Comparison of ENCODE assay signal across 31 cellular contexts in genomic region chr21:21673959-21674358, GRCh38.
"Had no signal": no experiment of that assay in that cellular context is flagged by ENCODE, and none has a peak within 500 bp of the region (broad histone marks: within the 10 kb centered on the region; RNA-seq: fewer than 3 reads in every experiment).

No MANE protein-coding gene starts in this region.

- H3K27me3 ChIP-seq: adrenal gland, body of pancreas, brain microvascular endothelial cell, breast epithelium had no signal

- H3K4me3 ChIP-seq: adrenal gland, body of pancreas, breast epithelium had no signal

- H3K9me3 ChIP-seq: adrenal gland, body of pancreas had no signal

- DNase-seq: activated B cell treated with CpG ODN at 0.5 μM for 24 hours; activated CD4-positive, alpha-beta memory T cell treated with anti-CD3 and anti-CD28 coated beads for 36 hours; activated CD4-positive, alpha-beta T cell treated with anti-CD3 and anti-CD28 coated beads for 4 hours; activated CD4-positive, alpha-beta T cell treated with anti-CD3 and anti-CD28 coated beads, Interleukin-2, amount 10 ng/mL, durations not matched to agents 24 days and 14 days; activated CD4-positive, alpha-beta T cell treated with anti-CD3 and anti-CD28 coated beads, Interleukin-2, amount 50 U/mL, for 1 hour; activated CD4-positive, alpha-beta T cell treated with anti-CD3 and anti-CD28 coated beads, Interleukin-2, amount 50 U/mL, for 4 hours; activated CD4-positive, CD25-positive, alpha-beta regulatory T cell treated with anti-CD3 and anti-CD28 coated beads, Interleukin-2, amount 50 U/mL, for 72 hours; activated CD8-positive, alpha-beta memory T cell treated with anti-CD3 and anti-CD28 coated beads, Interleukin-2, amount 50 U/mL, for 4 hours; activated effector memory CD4-positive, alpha-beta T cell treated with anti-CD3 and anti-CD28 coated beads, Interleukin-2, amount 50 U/mL, for 16 hours; activated gamma-delta T cell treated with Interleukin-2 at 50 U/mL for 16 hours; activated naive CD4-positive, alpha-beta T cell; activated naive CD4-positive, alpha-beta T cell treated with anti-CD3 and anti-CD28 coated beads for 36 hours; activated naive CD4-positive, alpha-beta T cell treated with anti-CD3 and anti-CD28 coated beads, Interleukin-2, amount 50 U/mL, for 16 hours; activated naive CD8-positive, alpha-beta T cell treated with anti-CD3 and anti-CD28 coated beads for 36 hours; activated T-cell treated with anti-CD3 and anti-CD28 coated beads for 4 hours; activated T-cell treated with anti-CD3 and anti-CD28 coated beads, Interleukin-2, amount 50 U/mL, for 1 hour; activated T-cell treated with anti-CD3 and anti-CD28 coated beads, Interleukin-2, amount 50 U/mL, for 4 hours; activated T-cell treated with anti-CD3 and anti-CD28 coated beads, Interleukin-2, amount 50 U/mL, for 72 hours; adrenal gland; amniotic stem cell; aorta; body of pancreas; brain microvascular endothelial cell; central memory CD4-positive, alpha-beta T cell; T-helper 1 cell; T-helper 2 cell; T-helper 9 cell had no signal

- ATAC-seq: activated naive CD4-positive, alpha-beta T cell treated with anti-CD3 and anti-CD28 coated beads, Interleukin-2, amount 50 U/mL, for 72 hours; activated T-cell treated with anti-CD3 and anti-CD28 coated beads, Interleukin-2, amount 50 U/mL, for 4 hours; activated T-cell treated with anti-CD3 and anti-CD28 coated beads, Interleukin-2, amount 50 U/mL, for 72 hours; activated T-helper 17 cell treated with anti-CD3 and anti-CD28 coated beads, Interleukin-2, amount 50 U/mL, for 72 hours; body of pancreas had no signal

- H3K36me3 ChIP-seq: adrenal gland, brain microvascular endothelial cell, breast epithelium had no signal

- H3K27ac ChIP-seq: adrenal gland, body of pancreas, brain microvascular endothelial cell, breast epithelium, VCaP had no signal
